ENCODE assay signal across 9 cellular contexts in the genomic region with DNA sequence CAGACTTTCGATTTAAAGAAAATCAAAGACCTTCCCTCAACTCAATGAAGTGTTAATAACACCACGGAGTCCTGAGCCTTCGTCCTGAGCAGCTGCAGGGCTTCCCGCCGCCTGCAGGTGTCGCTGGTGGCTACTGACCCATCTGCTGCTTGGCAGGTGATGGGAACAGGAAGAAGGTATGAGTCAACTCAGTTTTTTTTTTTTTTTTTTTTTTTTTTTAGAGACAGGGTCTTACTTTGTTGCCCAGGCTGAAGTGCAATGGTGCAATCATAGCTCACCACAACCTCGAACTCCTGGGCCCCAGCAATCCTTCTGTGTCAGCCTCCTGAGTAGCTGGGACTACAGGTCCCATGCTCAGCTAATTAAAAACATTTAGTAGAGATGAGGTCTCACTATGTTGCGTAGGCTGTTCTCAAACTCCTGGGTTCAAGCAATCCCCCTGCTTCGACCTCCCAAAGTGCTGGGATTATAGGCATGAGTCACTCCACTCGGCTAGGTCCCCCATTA.
DNase-seq lines count a peak whose midpoint lies in the region; ATAC-seq, FAIRE-seq and TF ChIP-seq lines count a peak whose summit lies in the region.
"Had no signal": no experiment of that assay in that cellular context is flagged by ENCODE, and none has a peak within 500 bp of the region (broad histone marks: within the 10 kb centered on the region; RNA-seq: fewer than 3 reads in every experiment).

No MANE protein-coding gene starts in this region.

- no peaks in the 10 kb centered on the region for H3K9me3 Mint-ChIP-seq in CD4-positive, alpha-beta memory T cell

- CTCF ChIA-PET in CD4-positive, alpha-beta memory T cell (lab: Charles Lee; ENCODE audit: partially characterized antibody): interaction anchor here (0.6 to 2.3 kb wide), 19 partner anchors 9 to 1669 kb away, joined by 3 to 9 read pairs (median 3); no protein-coding TSS in a partner anchor

- no peaks in the 10 kb centered on the region for H3K27me3 Mint-ChIP-seq in CD4-positive, alpha-beta memory T cell

- peak overlapping the region in 2 of 8 donors; percentile 30 to 71 for H3K4me3 Mint-ChIP-seq in CD4-positive, alpha-beta memory T cell

- POLR2A ChIA-PET in CD4-positive, alpha-beta memory T cell (lab: Charles Lee; ENCODE audit: partially characterized antibody): interaction anchor here (0.6 kb wide), 1 partner anchor 19 kb away, joined by 4 read pairs; no protein-coding TSS in a partner anchor

- WGBS in small intestine, 3 donors: 27 to 39% (median 27%) methylated on average over 10 of the region's 10 CpGs

- DNase-seq in CD4-positive, alpha-beta memory T cell: peak; percentile 41 to 59 (median 56)
- DNase-seq in GM19239 (ENCODE audit: insufficient read length, low spot score) (peak; percentile 60), RPMI8226 (peak; percentile 71), left ventricle myocardium inferior (peak; percentile 43), small intestine (peak; percentile 34), NCI-H345 treated with DMSO at 0.1 percent for 48 hours (lab: John Stamatoyannopoulos, UW; ENCODE audit: unreplicated experiment) (no peak)
- DNase-seq in activated naive CD4-positive, alpha-beta T cell (lab: John Stamatoyannopoulos, UW): peak in 3 of 4 experiments; percentile 10 to 57 (median 37)

- H3K27me3 ChIP-seq in CD4-positive, alpha-beta memory T cell (ENCODE audit: insufficient read depth, low read length): no peaks in the 10 kb centered on the region
- H3K27me3 ChIP-seq in left ventricle myocardium inferior (ENCODE audit: low read depth): no peaks in the 10 kb centered on the region
- H3K27me3 ChIP-seq in small intestine (ENCODE audit: control insufficient read depth in 2 of 2, insufficient read depth in 2 of 2, low read length in 2 of 2): no peaks in the 10 kb centered on the region
- H3K27me3 ChIP-seq: SJSA1 had no signal

- no peaks in the 10 kb centered on the region for H3K36me3 ChIP-seq in CD4-positive, alpha-beta memory T cell (ENCODE audit: insufficient read depth, low read length)
- H3K36me3 ChIP-seq in left ventricle myocardium inferior (no peaks in the 10 kb centered on the region), small intestine (ENCODE audit: control insufficient read depth in 2 of 2, insufficient read depth in 2 of 2, low read length in 2 of 2) (no peaks in the 10 kb centered on the region)
- H3K36me3 ChIP-seq: SJSA1 had no signal

- TF ChIP-seq CTCF in left ventricle myocardium inferior (IDR thresholded peaks at IDR 0.05; ENCODE audit: borderline replicate concordance): peak; percentile 74

- no peaks in the 10 kb centered on the region for H3K9me3 ChIP-seq in CD4-positive, alpha-beta memory T cell (ENCODE audit: control insufficient read depth in 1 of 2, low read length in 2 of 2)
- H3K9me3 ChIP-seq in left ventricle myocardium inferior (replicated peaks): no peaks in the 10 kb centered on the region
- no peaks in the 10 kb centered on the region for H3K9me3 ChIP-seq in small intestine (ENCODE audit: control insufficient read depth, low read depth)
- H3K9me3 ChIP-seq: SJSA1 had no signal

- no peaks in the 10 kb centered on the region for H3K4me1 ChIP-seq in CD4-positive, alpha-beta memory T cell (ENCODE audit: insufficient read depth, low read length)
- H3K4me1 ChIP-seq in left ventricle myocardium inferior: peaks cover 3% of the 10 kb centered on the region
- H3K4me1 ChIP-seq in small intestine (ENCODE audit: control insufficient read depth in 2 of 2, insufficient read depth in 1 of 2, low read depth in 1 of 2, low read length in 1 of 2): no peaks in the 10 kb centered on the region

- H3K4me3 ChIP-seq in CD4-positive, alpha-beta memory T cell (ENCODE audit: low read length in 2 of 2): no peak overlapping the region
- no peak overlapping the region for H3K4me3 ChIP-seq in left ventricle myocardium inferior
- H3K4me3 ChIP-seq in small intestine (ENCODE audit: low read depth in 1 of 2, low read length in 2 of 2): no peak overlapping the region
- H3K4me3 ChIP-seq: SJSA1 had no signal

- H3K27ac ChIP-seq in CD4-positive, alpha-beta memory T cell (ENCODE audit: low read depth, low read length): no peak overlapping the region
- no peak overlapping the region for H3K27ac ChIP-seq in left ventricle myocardium inferior (replicated peaks)
- no peak overlapping the region for H3K27ac ChIP-seq in small intestine (ENCODE audit: low read depth in 1 of 2, low read length in 1 of 2)
- H3K27ac ChIP-seq: SJSA1 had no signal

- H3K36me3 Mint-ChIP-seq in CD4-positive, alpha-beta memory T cell: no peaks in the 10 kb centered on the region

- peak; percentile 94 for FAIRE-seq in GM19239 (lab: Jason Lieb, UNC)
- no peak for FAIRE-seq in small intestine (lab: Jason Lieb, UNC)

- ATAC-seq in HG03342 (IDR thresholded peaks at IDR 0.05; ENCODE audit: unreplicated experiment): peak; percentile 98

- no peak overlapping the region for H3K27ac Mint-ChIP-seq in CD4-positive, alpha-beta memory T cell

- intact Hi-C loops in CD4-positive, alpha-beta memory T cell (cut with micrococcal nuclease): loop anchor here (2.0 to 5.0 kb wide), 3 partner anchors 185 to 471 kb away; partner anchors contain the start of genes ADRA1B and IL12B
- intact Hi-C loops in left ventricle myocardium inferior (cut with micrococcal nuclease): no loop called here

- peaks cover 5 to 8% (median 8%) of the 10 kb centered on the region in 4 donors for H3K4me1 Mint-ChIP-seq in CD4-positive, alpha-beta memory T cell
